23 cellular contexts compared by ENCODE assay signal in the genomic region with DNA sequence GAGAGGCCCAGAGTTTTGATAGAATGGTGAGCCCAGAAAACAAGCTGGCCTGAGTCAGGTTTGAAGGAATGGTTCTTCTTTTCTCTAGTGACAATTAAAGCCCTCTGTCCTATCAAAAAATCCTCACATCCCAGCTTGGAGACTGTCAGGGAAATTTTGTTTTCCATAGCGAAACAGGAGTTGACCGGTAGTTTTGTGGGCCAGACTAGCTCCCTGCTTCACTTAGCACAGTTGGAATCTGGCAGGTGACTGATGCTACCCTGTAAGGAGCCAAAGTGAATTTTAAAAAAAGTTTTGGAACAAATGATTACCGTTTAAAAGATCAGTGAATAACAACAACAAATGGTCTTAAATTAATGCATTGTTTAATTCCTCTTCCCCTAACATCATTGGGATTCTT. TPM values are rescaled to one million over a fixed set of nuclear protein-coding genes. Genes with fewer than 3 reads are reported as not detected.
DNase-seq lines count a peak whose midpoint lies in the region; ATAC-seq and TF ChIP-seq lines count a peak whose summit lies in the region.
"Had no signal": no experiment of that assay in that cellular context is flagged by ENCODE, and none has a peak within 500 bp of the region (broad histone marks: within the 10 kb centered on the region; RNA-seq: fewer than 3 reads in every experiment).

No MANE protein-coding gene starts in this region.

- TF ChIP-seq EP300 in gastroesophageal sphincter (IDR thresholded peaks at IDR 0.05): no peak
- TF ChIP-seq EP300 in tibial nerve (IDR thresholded peaks at IDR 0.05): no peak

- no peaks in the 10 kb centered on the region for H3K27me3 ChIP-seq in heart left ventricle
- no peaks in the 10 kb centered on the region for H3K27me3 ChIP-seq in gastroesophageal sphincter
- no peaks in the 10 kb centered on the region for H3K27me3 ChIP-seq in tibial nerve
- H3K27me3 ChIP-seq: body of pancreas, pancreas, right lobe of liver had no signal

- WGBS in heart left ventricle, 4 donors: 43 to 51% (median 48%) methylated on average over 3 of the region's 3 CpGs
- 31 to 40% methylated on average over 2 to 3 of the region's 3 CpGs for WGBS in gastroesophageal sphincter (ENCODE audit: low coverage in 1 of 2), 2 donors
- 53 to 60% methylated on average over 3 of the region's 3 CpGs for whole genome bisulfite sequencing in tibial nerve, 2 donors

- intact Hi-C loops in heart left ventricle (cut with DNase I): loop anchor here in 1 of 10 donors (10.0 kb wide), 1 partner anchor 121 kb away; a partner anchor contains a TSS
- intact Hi-C loops in cardiac septum (cut with DNase I): loop anchor here (10.0 kb wide), 1 partner anchor 359 kb away; a partner anchor contains a TSS

- no peak for TF ChIP-seq CTCF in heart left ventricle (IDR thresholded peaks at IDR 0.05)
- no peak for TF ChIP-seq CTCF in gastroesophageal sphincter (IDR thresholded peaks at IDR 0.05)
- no peak for TF ChIP-seq CTCF in tibial nerve (IDR thresholded peaks at IDR 0.05)

- no peak for TF ChIP-seq POLR2A in heart left ventricle (IDR thresholded peaks at IDR 0.05)
- TF ChIP-seq POLR2A in gastroesophageal sphincter (IDR thresholded peaks at IDR 0.05): no peak
- TF ChIP-seq POLR2A in tibial nerve (IDR thresholded peaks at IDR 0.05): no peak

- H3K4me1 ChIP-seq in heart left ventricle (peaks cover 0 to 98% (median 84%) of the 10 kb centered on the region in 12 donors), gastroesophageal sphincter (peaks cover 26 to 99% (median 27%) of the 10 kb centered on the region in 3 donors), tibial nerve (peaks cover 8 to 99% (median 57%) of the 10 kb centered on the region in 4 donors)

- H3K36me3 ChIP-seq in heart left ventricle (peaks cover 0 to 15% (median 10%) of the 10 kb centered on the region in 9 donors), gastroesophageal sphincter (peaks cover 0 to 10% of the 10 kb centered on the region in 2 donors), tibial nerve (peaks cover 0 to 9% (median 0%) of the 10 kb centered on the region in 3 donors)
- H3K36me3 ChIP-seq: pancreas, right lobe of liver had no signal

- peak in 2 of 4 donors; percentile 9 to 34 for ATAC-seq in heart left ventricle
- ATAC-seq in gastroesophageal sphincter: no peak
- ATAC-seq: activated naive CD8-positive, alpha-beta T cell treated with anti-CD3 and anti-CD28 coated beads, Interleukin-2, amount 50 U/mL, for 24 hours; activated T-cell treated with anti-CD3 and anti-CD28 coated beads, Interleukin-2, amount 50 U/mL, for 4 hours; body of pancreas; CD8-positive, alpha-beta T cell; PC-3; stimulated activated naive B cell treated with anti-CD40 and anti-IgM and Interleukin-4, amounts not matched to agents 10 μg/mL and 1 μg/mL and 100 μg/mL, for 72 hours; WTC11 had no signal

- H3K4me3 ChIP-seq in heart left ventricle (peak overlapping the region in 3 of 12 donors; percentile 1 to 9 (median 1)), gastroesophageal sphincter (no peak overlapping the region), tibial nerve (no peak overlapping the region)
- H3K4me3 ChIP-seq: body of pancreas, pancreas, right lobe of liver had no signal

- H3K27ac ChIP-seq in heart left ventricle: peak overlapping the region in 10 of 12 donors; percentile 36 to 65 (median 56)
- H3K27ac ChIP-seq in gastroesophageal sphincter: peak overlapping the region; percentile 20 to 68 (median 52)
- peak overlapping the region in 3 of 4 donors; percentile 38 to 64 (median 60) for H3K27ac ChIP-seq in tibial nerve
- H3K27ac ChIP-seq: body of pancreas, pancreas, right lobe of liver had no signal

- DNase-seq in heart left ventricle (no peak), cardiac septum (ENCODE audit: low spot score) (no peak), NCI-H446 (lab: John Stamatoyannopoulos, UW) (peak; percentile 33 to 75), tibial nerve (ENCODE audit: low spot score in 2 of 2) (no peak), NCI-H510A treated with DMSO at 0.1 percent for 48 hours (lab: John Stamatoyannopoulos, UW) (no peak)
- DNase-seq in activated CD4-positive, alpha-beta T cell treated with anti-CD3 and anti-CD28 coated beads, Interleukin-2, amount 50 U/mL, for 4 hours: no peak
- DNase-seq: activated CD4-positive, alpha-beta T cell treated with anti-CD3 and anti-CD28 coated beads, Interleukin-2, amount 10 ng/mL, durations not matched to agents 7 days and 5 days; activated naive CD8-positive, alpha-beta T cell treated with anti-CD3 and anti-CD28 coated beads, Interleukin-2, amount 50 U/mL, for 24 hours; activated T-cell treated with anti-CD3 and anti-CD28 coated beads, Interleukin-2, amount 50 U/mL, for 4 hours; body of pancreas; CD8-positive, alpha-beta T cell; effector memory CD4-positive, alpha-beta T cell; kidney glomerular epithelial cell; NCI-H1048; NK-92 treated with Interleukin-12 subunit alpha and Interleukin-12 subunit beta, amount 100 ng/mL, for 24 hours; pancreas; PC-3; right lobe of liver; stimulated activated CD4-positive, alpha-beta T cell treated with anti-CD3 and anti-CD28 coated beads, Interleukin-15, amount 100 ng/mL, for 24 hours; stimulated activated naive B cell treated with anti-CD40 and anti-IgM and Interleukin-4, amounts not matched to agents 10 μg/mL and 1 μg/mL and 100 μg/mL, for 72 hours; T1000 had no signal

- H3K9me3 ChIP-seq in heart left ventricle (no peaks in the 10 kb centered on the region), gastroesophageal sphincter (no peaks in the 10 kb centered on the region), tibial nerve (no peaks in the 10 kb centered on the region)
- H3K9me3 ChIP-seq: body of pancreas, pancreas, right lobe of liver had no signal

RNA-seq across cellular contexts. Expression of a gene that starts 6.7 kb away (rescaled TPM):
- total RNA-seq in heart left ventricle (10 to 100 TPM; 20.4 to 41.8 (median 31.3) TPM), cardiac septum (35.4 TPM), gastroesophageal sphincter (10 to 100 TPM; 50.9 to 98.5 (median 73.8) TPM), tibial nerve (10 to 100 TPM; 63.3 to 84.3 (median 70.6) TPM)
- 10 to 100 TPM; 10.1 to 16.6 TPM for polyA plus RNA-seq in heart left ventricle

Comparison
In these comparisons a context has a peak if more than half of its experiments do, and no peak if none do; other contexts are left out.
1. DNase-seq: peak in NCI-H446 (2 of 2); none in heart left ventricle (0 of 5), cardiac septum (single experiment), tibial nerve (0 of 2), NCI-H510A treated with DMSO at 0.1 percent for 48 hours (single experiment) and activated CD4-positive, alpha-beta T cell treated with anti-CD3 and anti-CD28 coated beads, Interleukin-2, amount 50 U/mL, for 4 hours (0 of 2).
2. Peak in every context shown above with its lines, with median percentiles within 50 percentile points of each other: H3K27ac ChIP-seq.